22 cellular contexts compared by ENCODE assay signal in the genomic region with DNA sequence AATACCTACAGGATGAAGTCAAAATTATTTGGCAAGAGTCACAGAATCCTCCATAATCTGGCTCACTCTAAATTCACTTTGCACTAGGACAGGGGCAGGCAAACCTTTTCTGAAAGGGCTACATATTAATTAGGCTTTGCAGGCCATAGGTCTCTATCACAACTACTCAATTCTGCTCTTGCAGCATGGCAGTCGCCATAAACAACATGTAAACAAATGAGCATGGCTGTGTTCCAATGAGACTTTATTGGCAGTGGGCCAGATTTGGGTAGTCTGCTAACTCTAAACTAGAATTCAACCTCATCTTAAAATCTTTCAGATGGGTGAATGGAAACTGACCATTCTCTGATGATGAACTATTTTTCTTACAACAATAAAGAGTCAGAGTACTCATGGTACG. TPM values are rescaled to one million over a fixed set of nuclear protein-coding genes. Genes with fewer than 3 reads are reported as not detected.
DNase-seq lines count a peak whose midpoint lies in the region; ATAC-seq and TF ChIP-seq lines count a peak whose summit lies in the region.
"Had no signal": no experiment of that assay in that cellular context is flagged by ENCODE, and none has a peak within 500 bp of the region (broad histone marks: within the 10 kb centered on the region; RNA-seq: fewer than 3 reads in every experiment).

No MANE protein-coding gene starts in this region.

- peaks cover 0 to under 1% (median 0%) of the 10 kb centered on the region in 4 donors for H3K4me1 ChIP-seq in right lobe of liver
- H3K4me1 ChIP-seq: A549 had no signal

- ATAC-seq in right lobe of liver, result peak; percentile 30 to 70 (median 43)
- ATAC-seq in GM18868 (IDR thresholded peaks at IDR 0.05; ENCODE audit: unreplicated experiment), result no peak
- ATAC-seq in GM19452 (IDR thresholded peaks at IDR 0.05; ENCODE audit: unreplicated experiment), result no peak
- ATAC-seq: A549 had no signal

- intact Hi-C loops in right lobe of liver (cut with DNase I), result no loop called here
- intact Hi-C loops in activated CD4-positive, alpha-beta memory T cell treated with anti-CD3 and anti-CD28 coated beads for 36 hours (cut with micrococcal nuclease), result no loop called here

- peak overlapping the region in 4 of 5 experiments; percentile 30 to 60 (median 48) for H3K27ac Mint-ChIP-seq in brain
- no peak overlapping the region for H3K27ac Mint-ChIP-seq in activated CD4-positive, alpha-beta memory T cell treated with anti-CD3 and anti-CD28 coated beads for 36 hours

- TF ChIP-seq CTCF in brain (conservative IDR thresholded peaks at IDR 0.05) (no peak), right lobe of liver (IDR thresholded peaks at IDR 0.05) (no peak)

- H3K9me3 Mint-ChIP-seq in brain, result no peaks in the 10 kb centered on the region
- H3K9me3 Mint-ChIP-seq in activated CD4-positive, alpha-beta memory T cell treated with anti-CD3 and anti-CD28 coated beads for 36 hours, result no peaks in the 10 kb centered on the region

- H3K27ac ChIP-seq in right lobe of liver, result no peak overlapping the region
- H3K27ac ChIP-seq: A549, C4-2B, RWPE1 had no signal

- H3K36me3 Mint-ChIP-seq in brain, result peaks cover 70% of the 10 kb centered on the region
- H3K36me3 Mint-ChIP-seq in activated CD4-positive, alpha-beta memory T cell treated with anti-CD3 and anti-CD28 coated beads for 36 hours, result peaks cover 23% of the 10 kb centered on the region

- H3K4me3 Mint-ChIP-seq in brain, result peak overlapping the region in 1 of 5 experiments; percentile 12
- no peak overlapping the region for H3K4me3 Mint-ChIP-seq in activated CD4-positive, alpha-beta memory T cell treated with anti-CD3 and anti-CD28 coated beads for 36 hours

- peaks cover 21% of the 10 kb centered on the region for H3K4me1 Mint-ChIP-seq in brain
- peaks cover 5% of the 10 kb centered on the region for H3K4me1 Mint-ChIP-seq in activated CD4-positive, alpha-beta memory T cell treated with anti-CD3 and anti-CD28 coated beads for 36 hours (ENCODE audit: low read depth)

- POLR2A ChIA-PET in activated CD4-positive, alpha-beta memory T cell treated with anti-CD3 and anti-CD28 coated beads for 36 hours (lab: Charles Lee), result interaction anchor here (1.2 kb wide), 1 partner anchor 10 kb away, joined by 6 read pairs; a partner anchor contains a TSS

- 24% methylated on average over 2 of the region's 2 CpGs for WGBS in right lobe of liver (ENCODE audit: insufficient coverage, low coverage, low lambda C conversion rate, missing lambda C conversion rate)

- no peaks in the 10 kb centered on the region for H3K27me3 Mint-ChIP-seq in brain
- H3K27me3 Mint-ChIP-seq in activated CD4-positive, alpha-beta memory T cell treated with anti-CD3 and anti-CD28 coated beads for 36 hours, result no peaks in the 10 kb centered on the region

- H3K27me3 ChIP-seq in right lobe of liver, result no peaks in the 10 kb centered on the region
- H3K27me3 ChIP-seq: MG63 had no signal

- no peak overlapping the region for H3K4me3 ChIP-seq in right lobe of liver
- H3K4me3 ChIP-seq: A549, MG63 had no signal

- no peaks in the 10 kb centered on the region for H3K9me3 ChIP-seq in right lobe of liver
- H3K9me3 ChIP-seq: A549, MG63 had no signal

- DNase-seq in NCI-H2171 treated with DMSO at 0.1 percent for 48 hours (lab: John Stamatoyannopoulos, UW) (peak; percentile 43), NCI-H2171 (lab: John Stamatoyannopoulos, UW) (no peak), M059J (ENCODE audit: low read depth) (peak; percentile 45), right lobe of liver (peak in 1 of 3 donors; percentile 67)
- DNase-seq in activated CD4-positive, alpha-beta memory T cell treated with anti-CD3 and anti-CD28 coated beads for 36 hours, result no peak
- DNase-seq: activated CD4-positive, alpha-beta T cell treated with anti-CD3 and anti-CD28 coated beads for 4 hours; activated CD8-positive, alpha-beta memory T cell treated with anti-CD3 and anti-CD28 coated beads, Interleukin-2, amount 50 U/mL, for 4 hours; activated gamma-delta T cell treated with Interleukin-2 at 50 U/mL for 16 hours; cerebellar nuclear complex; foreskin fibroblast; GOT3; MG63; NCI-H187 treated with DMSO at 0.1 percent for 48 hours had no signal

- TF ChIP-seq POLR2A in right lobe of liver (IDR thresholded peaks at IDR 0.05), result no peak

- CTCF ChIA-PET in activated CD4-positive, alpha-beta memory T cell treated with anti-CD3 and anti-CD28 coated beads for 36 hours (lab: Charles Lee), result interaction anchor here (1.6 kb wide), 1 partner anchor 9 kb away, joined by 3 read pairs; no protein-coding TSS in a partner anchor

- H3K36me3 ChIP-seq in right lobe of liver, result peaks cover 0 to 26% (median 5%) of the 10 kb centered on the region in 4 donors

RNA-seq across cellular contexts. Expression of a gene that starts 5.8 kb away (rescaled TPM):
- not detected in 2 replicates for total RNA-seq in M059J (2014; rRNA removed; shearing (Covaris generic))
- polyA plus RNA-seq in brain (ENCODE audit: insufficient read depth, low read depth, low replicate concordance), result 1.4 TPM
- 10 to 100 TPM in 4 of 6 experiments, 1 to 10 TPM in 2; 3.0 to 92.0 (median 40.1) TPM for total RNA-seq in right lobe of liver
- not detected for total RNA-seq in activated CD4-positive, alpha-beta memory T cell treated with anti-CD3 and anti-CD28 coated beads for 36 hours
- total RNA-seq: Daoy, kidney epithelial cell had no signal
- polyA plus RNA-seq: A549 had no signal

RNA-seq across cellular contexts. Expression of a gene that starts 10.2 kb away (rescaled TPM):
- 168 and 218 TPM in 2 replicates for total RNA-seq in M059J (2014; rRNA removed; shearing (Covaris generic))
- 335 TPM for polyA plus RNA-seq in brain (ENCODE audit: insufficient read depth, low read depth, low replicate concordance)
- total RNA-seq in right lobe of liver, result 100 to 1,000 TPM; 105 to 265 (median 183) TPM
- total RNA-seq in activated CD4-positive, alpha-beta memory T cell treated with anti-CD3 and anti-CD28 coated beads for 36 hours, result 100 to 1,000 TPM; 209 to 230 TPM

RNA-seq across cellular contexts. Expression of a gene that starts 46.4 kb away (rescaled TPM):
- 11.4 and 15.1 TPM in 2 replicates for total RNA-seq in M059J (2014; rRNA removed; shearing (Covaris generic))
- 31.0 TPM for polyA plus RNA-seq in brain (ENCODE audit: insufficient read depth, low read depth, low replicate concordance)
- total RNA-seq in right lobe of liver, result 10 to 100 TPM in 1 of 6 experiments, 1 to 10 TPM in 5; 4.8 to 12.1 (median 6.3) TPM
- total RNA-seq in activated CD4-positive, alpha-beta memory T cell treated with anti-CD3 and anti-CD28 coated beads for 36 hours, result under 1 TPM in 1 of 2 experiments, not detected in 1; 0.17 TPM
- total RNA-seq: mononuclear cell had no signal

Comparison
In these comparisons a context has a peak if more than half of its experiments do, and no peak if none do; other contexts are left out.
1. DNase-seq: peak in NCI-H2171 treated with DMSO at 0.1 percent for 48 hours (single experiment) and M059J (single experiment); none in NCI-H2171 (single experiment) and activated CD4-positive, alpha-beta memory T cell treated with anti-CD3 and anti-CD28 coated beads for 36 hours (single experiment).
2. ATAC-seq: peak in right lobe of liver (4 of 4); none in GM18868 (single experiment) and GM19452 (single experiment).
3. RNA of a gene that starts 46.4 kb away (total RNA-seq): 11.4 to 15.1 TPM in M059J and 4.8 to 12.1 TPM in right lobe of liver; 0.17 TPM in activated CD4-positive, alpha-beta memory T cell treated with anti-CD3 and anti-CD28 coated beads for 36 hours; every median in the first group is over 4 times any median in the second.